ENCODE assay signal across 9 cellular contexts in the genomic region with DNA sequence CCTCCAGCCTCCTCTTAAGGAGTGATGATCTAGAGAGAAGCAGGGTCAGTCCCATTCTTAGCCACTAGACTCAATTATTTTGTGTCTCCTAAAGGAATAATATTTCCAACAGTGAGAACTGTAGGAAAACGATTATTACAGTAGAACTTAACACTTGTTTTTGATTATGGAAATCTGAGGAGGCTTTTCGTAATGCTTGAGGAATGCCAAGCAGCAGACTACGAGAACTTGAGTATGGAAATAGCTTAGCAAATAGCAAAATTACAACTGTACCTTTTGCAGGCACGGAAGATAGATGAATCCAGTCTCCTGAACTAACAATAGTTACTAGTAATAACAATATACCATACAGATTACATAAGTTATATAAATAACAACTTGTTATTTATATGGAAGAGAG. TPM values are rescaled to one million over a fixed set of nuclear protein-coding genes. Genes with fewer than 3 reads are reported as not detected.
A peak's percentile ranks its signal among the peaks of the same experiment; 100 is the strongest.
DNase-seq lines count a peak whose midpoint lies in the region; ATAC-seq, FAIRE-seq and TF ChIP-seq lines count a peak whose summit lies in the region.
"Had no signal": no experiment of that assay in that cellular context is flagged by ENCODE, and none has a peak within 500 bp of the region (broad histone marks: within the 10 kb centered on the region; RNA-seq: fewer than 3 reads in every experiment).

No MANE protein-coding gene starts in this region.

- peak overlapping the region; percentile 37 for H3K27ac ChIP-seq in CD4-positive, CD25-positive, alpha-beta regulatory T cell (ENCODE audit: insufficient read depth, low read length, poor library complexity, severe bottlenecking)
- no peak overlapping the region for H3K27ac ChIP-seq in effector memory CD4-positive, alpha-beta T cell (ENCODE audit: insufficient read depth, low read length, poor library complexity, severe bottlenecking)
- H3K27ac ChIP-seq in SJCRH30, result no peak overlapping the region

- H3K36me3 Mint-ChIP-seq in CD4-positive, CD25-positive, alpha-beta regulatory T cell, result peaks cover 11% of the 10 kb centered on the region
- H3K36me3 Mint-ChIP-seq in IgD-negative memory B cell (peaks cover 5% of the 10 kb centered on the region), osteocyte (ENCODE audit: unreplicated experiment) (no peaks in the 10 kb centered on the region)

- DNase-seq in CD4-positive, CD25-positive, alpha-beta regulatory T cell, result no peak
- DNase-seq in osteocyte (ENCODE audit: extremely low spot score, unreplicated experiment), result no peak
- DNase-seq in T-helper 9 cell, result no peak
- DNase-seq in effector memory CD4-positive, alpha-beta T cell, result no peak
- no peak for DNase-seq in SJCRH30
- DNase-seq: T-cell had no signal

- peak; percentile 11 for TF ChIP-seq CTCF in osteocyte (IDR thresholded peaks at IDR 0.05)

- H3K27me3 Mint-ChIP-seq in CD4-positive, CD25-positive, alpha-beta regulatory T cell, result peaks cover 4% of the 10 kb centered on the region
- H3K27me3 Mint-ChIP-seq in IgD-negative memory B cell (no peaks in the 10 kb centered on the region), osteocyte (ENCODE audit: unreplicated experiment) (no peaks in the 10 kb centered on the region)
- H3K27me3 Mint-ChIP-seq: T-cell had no signal

- no peak for ATAC-seq in CD4-positive, CD25-positive, alpha-beta regulatory T cell (ENCODE audit: low read depth in 2 of 2)
- ATAC-seq in GM18502 (IDR thresholded peaks at IDR 0.05; ENCODE audit: poor library complexity, unreplicated experiment), result no peak
- ATAC-seq: T-cell had no signal

- H3K4me1 ChIP-seq in CD4-positive, CD25-positive, alpha-beta regulatory T cell (ENCODE audit: control insufficient read depth, insufficient read depth, low read length, poor library complexity, severe bottlenecking), result peaks cover 83% of the 10 kb centered on the region
- H3K4me1 ChIP-seq in effector memory CD4-positive, alpha-beta T cell (ENCODE audit: control insufficient read depth, insufficient read depth, low read length, poor library complexity, severe bottlenecking), result peaks cover 46% of the 10 kb centered on the region
- peaks cover 17% of the 10 kb centered on the region for H3K4me1 ChIP-seq in SJCRH30

- no peaks in the 10 kb centered on the region for H3K9me3 ChIP-seq in CD4-positive, CD25-positive, alpha-beta regulatory T cell (ENCODE audit: control insufficient read depth in 2 of 2, low read length in 2 of 2)
- H3K9me3 ChIP-seq in effector memory CD4-positive, alpha-beta T cell (ENCODE audit: control insufficient read depth, low read length), result no peaks in the 10 kb centered on the region
- H3K9me3 ChIP-seq in SJCRH30 (replicated peaks), result no peaks in the 10 kb centered on the region

- H3K4me3 ChIP-seq in CD4-positive, CD25-positive, alpha-beta regulatory T cell (ENCODE audit: low read depth, low read length), result peak overlapping the region; percentile 37
- no peak overlapping the region for H3K4me3 ChIP-seq in effector memory CD4-positive, alpha-beta T cell (ENCODE audit: insufficient read depth, low read depth, low read length, poor library complexity, severe bottlenecking)
- no peak overlapping the region for H3K4me3 ChIP-seq in SJCRH30

- FAIRE-seq in endometrium (lab: Jason Lieb, UNC), result peak; percentile 60

- H3K9me3 Mint-ChIP-seq in CD4-positive, CD25-positive, alpha-beta regulatory T cell, result no peaks in the 10 kb centered on the region
- no peaks in the 10 kb centered on the region for H3K9me3 Mint-ChIP-seq in IgD-negative memory B cell
- H3K9me3 Mint-ChIP-seq in osteocyte (ENCODE audit: unreplicated experiment), result no peaks in the 10 kb centered on the region
- H3K9me3 Mint-ChIP-seq: T-cell had no signal

- peak overlapping the region in 3 of 4 donors; percentile 44 to 68 (median 53) for H3K4me3 Mint-ChIP-seq in CD4-positive, CD25-positive, alpha-beta regulatory T cell
- peak overlapping the region in 3 of 4 donors; percentile 34 to 79 (median 72) for H3K4me3 Mint-ChIP-seq in IgD-negative memory B cell
- peak overlapping the region; percentile 30 for H3K4me3 Mint-ChIP-seq in osteocyte (ENCODE audit: unreplicated experiment)

- H3K36me3 ChIP-seq in CD4-positive, CD25-positive, alpha-beta regulatory T cell (ENCODE audit: control insufficient read depth, insufficient read depth, low read length), result no peaks in the 10 kb centered on the region
- no peaks in the 10 kb centered on the region for H3K36me3 ChIP-seq in effector memory CD4-positive, alpha-beta T cell (ENCODE audit: control insufficient read depth, insufficient read depth, low read length)
- no peaks in the 10 kb centered on the region for H3K36me3 ChIP-seq in SJCRH30

- H3K27me3 ChIP-seq in CD4-positive, CD25-positive, alpha-beta regulatory T cell (ENCODE audit: control insufficient read depth, insufficient read depth, low read length), result no peaks in the 10 kb centered on the region
- H3K27me3 ChIP-seq in effector memory CD4-positive, alpha-beta T cell (replicated peaks; ENCODE audit: control insufficient read depth, insufficient read depth, low read length, poor library complexity, severe bottlenecking), result no peaks in the 10 kb centered on the region
- no peaks in the 10 kb centered on the region for H3K27me3 ChIP-seq in SJCRH30

- H3K27ac Mint-ChIP-seq in CD4-positive, CD25-positive, alpha-beta regulatory T cell, result peak overlapping the region in 1 of 3 donors; percentile 66
- H3K27ac Mint-ChIP-seq in IgD-negative memory B cell (peak overlapping the region; percentile 71 to 94 (median 76)), osteocyte (ENCODE audit: unreplicated experiment) (peak overlapping the region; percentile 88)

- H3K4me1 Mint-ChIP-seq in CD4-positive, CD25-positive, alpha-beta regulatory T cell, result peaks cover 49 to 94% (median 77%) of the 10 kb centered on the region in 4 donors
- H3K4me1 Mint-ChIP-seq in IgD-negative memory B cell (peaks cover 67 to 79% (median 78%) of the 10 kb centered on the region in 3 donors), osteocyte (ENCODE audit: unreplicated experiment) (peaks cover 93% of the 10 kb centered on the region)

RNA-seq across cellular contexts. Expression of a gene that starts 12.2 kb away (rescaled TPM):
- 168 TPM for total RNA-seq in CD4-positive, CD25-positive, alpha-beta regulatory T cell
- polyA plus RNA-seq in CD4-positive, CD25-positive, alpha-beta regulatory T cell, result 10 to 100 TPM in 1 of 4 donors, 1 to 10 TPM in 3; 6.6 to 12.4 (median 9.3) TPM
- polyA plus RNA-seq in IgD-negative memory B cell, result 20.5 TPM
- 142 and 143 TPM in 2 replicates for total RNA-seq in osteocyte
- 48.6 and 50.4 TPM in 2 replicates for total RNA-seq in SJCRH30 (2014; rRNA removed; shearing (Covaris generic))

RNA-seq across cellular contexts. Expression of a gene that starts 59.5 kb away (rescaled TPM):
- 79.1 TPM for total RNA-seq in CD4-positive, CD25-positive, alpha-beta regulatory T cell
- polyA plus RNA-seq in CD4-positive, CD25-positive, alpha-beta regulatory T cell, result 10 to 100 TPM; 11.3 to 15.6 (median 13.6) TPM
- polyA plus RNA-seq in IgD-negative memory B cell, result 22.8 TPM
- 34.2 and 36.9 TPM in 2 replicates for total RNA-seq in osteocyte
- 26.9 and 28.1 TPM in 2 replicates for total RNA-seq in SJCRH30 (2014; rRNA removed; shearing (Covaris generic))
